ENCODE assay signal across 1 cellular context in the genomic region with DNA sequence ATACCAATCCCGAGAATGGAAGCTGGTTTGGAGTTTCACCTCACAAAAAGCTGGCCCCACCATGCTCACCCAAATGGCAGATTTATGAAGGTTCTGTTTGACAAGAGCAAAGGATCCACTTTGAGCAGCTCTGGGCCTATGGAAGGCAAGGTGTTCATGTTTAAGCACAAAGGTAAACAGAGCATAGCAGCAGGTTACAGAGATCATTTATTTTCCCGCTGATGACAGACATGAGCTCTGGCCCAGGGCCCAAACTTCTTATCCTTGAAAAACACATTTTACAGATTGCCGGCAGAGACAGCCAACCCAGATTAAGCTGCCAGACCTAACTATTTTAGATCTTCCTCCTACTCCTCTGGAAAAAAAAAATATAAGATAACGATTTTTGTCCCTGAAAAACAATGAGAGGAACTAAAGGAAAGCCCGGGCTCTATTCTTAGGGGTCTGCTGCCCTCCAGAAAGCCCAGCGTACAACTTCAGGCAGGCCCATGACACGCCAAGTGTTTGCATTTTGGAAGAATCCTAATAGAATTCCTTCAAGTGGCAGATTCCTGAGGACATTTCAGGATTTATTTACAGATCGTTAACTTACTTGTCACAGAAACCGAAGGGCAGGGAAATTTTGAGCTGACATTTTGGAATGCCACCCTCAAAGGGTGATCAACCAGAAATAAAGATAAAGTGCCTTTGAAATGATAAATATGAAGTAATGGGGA.
TF ChIP-seq lines count a peak whose summit lies in the region.

No MANE protein-coding gene starts in this region.

TF ChIP-seq in endothelial cell of umbilical vein, 7 proteins besides CTCF, POLR2A, EP300 and RAD21:
- TF ChIP-seq JUN (IDR thresholded peaks at IDR 0.05; ENCODE audit: borderline replicate concordance, insufficient read depth, insufficient read length, low read depth), result no peak
- TF ChIP-seq FOS (IDR thresholded peaks at IDR 0.05; ENCODE audit: borderline replicate concordance, insufficient read depth, low read length), result no peak
- TF ChIP-seq, protein P1, sequence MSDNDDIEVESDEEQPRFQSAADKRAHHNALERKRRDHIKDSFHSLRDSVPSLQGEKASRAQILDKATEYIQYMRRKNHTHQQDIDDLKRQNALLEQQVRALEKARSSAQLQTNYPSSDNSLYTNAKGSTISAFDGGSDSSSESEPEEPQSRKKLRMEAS (IDR thresholded peaks at IDR 0.05; ENCODE audit: insufficient read depth, insufficient read length), result no peak
- no peak for TF ChIP-seq POLR2AphosphoS5 (IDR thresholded peaks at IDR 0.05; ENCODE audit: insufficient read depth, low read depth, low read length)
- no peak for TF ChIP-seq GATA2 (IDR thresholded peaks at IDR 0.05; ENCODE audit: insufficient read depth, insufficient read length, low read depth, low read length)
- no peak for TF ChIP-seq EZH2 (IDR thresholded peaks at IDR 0.05; ENCODE audit: borderline replicate concordance, low read depth, low read length, severe bottlenecking)
- no peak for TF ChIP-seq MYC (IDR thresholded peaks at IDR 0.05; ENCODE audit: low read depth, low read length)
